29 cellular contexts compared by ENCODE assay signal in the genomic region with DNA sequence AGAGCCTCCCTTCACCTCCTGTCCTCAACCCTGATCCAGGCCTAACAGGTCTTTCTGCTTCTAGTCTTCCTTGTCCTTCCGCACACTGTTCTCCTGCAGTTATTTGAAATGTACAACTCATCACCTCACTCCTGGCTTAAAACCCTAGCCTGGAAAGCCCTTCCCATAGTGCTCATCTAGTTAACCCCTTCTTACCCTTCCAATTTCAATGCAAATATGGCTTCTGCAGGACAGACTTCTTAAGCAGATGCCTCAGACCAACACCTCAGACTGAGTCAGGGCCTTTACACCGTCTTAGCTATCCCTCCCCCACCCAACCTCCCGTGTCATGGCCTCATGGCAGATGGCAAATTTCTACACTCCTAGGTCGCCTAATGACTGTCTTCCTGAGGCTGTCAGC.
DNase-seq lines count a peak whose midpoint lies in the region; ATAC-seq and TF ChIP-seq lines count a peak whose summit lies in the region.
"Had no signal": no experiment of that assay in that cellular context is flagged by ENCODE, and none has a peak within 500 bp of the region (broad histone marks: within the 10 kb centered on the region; RNA-seq: fewer than 3 reads in every experiment).

No MANE protein-coding gene starts in this region.

- no peaks in the 10 kb centered on the region for H3K27me3 ChIP-seq in foreskin keratinocyte
- H3K27me3 ChIP-seq: ascending aorta, BE2C, sigmoid colon, suprapubic skin had no signal

- CTCF ChIA-PET in activated CD8-positive, alpha-beta T cell treated with anti-CD3 and anti-CD28 coated beads for 36 hours (lab: Charles Lee): no interaction called here
- CTCF ChIA-PET in activated CD8-positive, alpha-beta T cell treated with anti-CD3 and anti-CD28 coated beads, Interleukin-2, amount 10 ng/mL, durations not matched to agents 7 days and 5 days (lab: Charles Lee): no interaction called here
- CTCF ChIA-PET in OCI-LY7 (lab: Charles Lee; ENCODE audit: unreplicated experiment): no interaction called here

- no peaks in the 10 kb centered on the region for H3K79me2 ChIP-seq in OCI-LY7 (ENCODE audit: insufficient read depth, low read depth, low read length)

- no peaks in the 10 kb centered on the region for H3K9me2 ChIP-seq in OCI-LY7 (ENCODE audit: insufficient read depth, low read length)

- H2AFZ ChIP-seq in OCI-LY7 (ENCODE audit: low read length): no peak overlapping the region

- no peak overlapping the region for H3K27ac ChIP-seq in foreskin keratinocyte
- no peak overlapping the region for H3K27ac ChIP-seq in OCI-LY7 (ENCODE audit: low read depth, low read length, poor library complexity, severe bottlenecking)
- H3K27ac ChIP-seq: ascending aorta, RWPE1, sigmoid colon, SK-N-MC, suprapubic skin had no signal

- peaks cover 2% of the 10 kb centered on the region for H3K36me3 Mint-ChIP-seq in activated CD8-positive, alpha-beta T cell treated with anti-CD3 and anti-CD28 coated beads for 36 hours (ENCODE audit: low read depth)
- peaks cover 4% of the 10 kb centered on the region for H3K36me3 Mint-ChIP-seq in activated CD8-positive, alpha-beta T cell treated with anti-CD3 and anti-CD28 coated beads, Interleukin-2, amount 10 ng/mL, durations not matched to agents 7 days and 5 days (ENCODE audit: low read depth)

- TF ChIP-seq CTCF in activated CD8-positive, alpha-beta T cell treated with anti-CD3 and anti-CD28 coated beads for 36 hours (IDR thresholded peaks at IDR 0.05): no peak
- TF ChIP-seq CTCF in foreskin keratinocyte (conservative IDR thresholded peaks at IDR 0.05) (no peak), OCI-LY7 (conservative IDR thresholded peaks at IDR 0.05; ENCODE audit: low read length) (no peak)

- ATAC-seq in activated CD8-positive, alpha-beta T cell treated with anti-CD3 and anti-CD28 coated beads for 36 hours: peak; percentile 47
- ATAC-seq in activated CD8-positive, alpha-beta T cell treated with anti-CD3 and anti-CD28 coated beads, Interleukin-2, amount 10 ng/mL, durations not matched to agents 7 days and 5 days: no peak
- ATAC-seq in foreskin keratinocyte (peak; percentile 74), GM19467 (IDR thresholded peaks at IDR 0.05; ENCODE audit: unreplicated experiment) (no peak), HG02588 (IDR thresholded peaks at IDR 0.05; ENCODE audit: unreplicated experiment) (no peak)
- ATAC-seq: left cardiac atrium; stimulated activated naive B cell treated with anti-CD40 and anti-IgM and Interleukin-4, amounts not matched to agents 10 μg/mL and 1 μg/mL and 100 μg/mL, for 72 hours; T-helper 17 cell had no signal

- no peak overlapping the region for H3K4me3 Mint-ChIP-seq in activated CD8-positive, alpha-beta T cell treated with anti-CD3 and anti-CD28 coated beads for 36 hours
- no peak overlapping the region for H3K4me3 Mint-ChIP-seq in activated CD8-positive, alpha-beta T cell treated with anti-CD3 and anti-CD28 coated beads, Interleukin-2, amount 10 ng/mL, durations not matched to agents 7 days and 5 days
- H3K4me3 Mint-ChIP-seq: activated T-cell treated with anti-CD3 and anti-CD28 coated beads, Interleukin-2, amount 50 U/mL, for 24 hours; dendritic cell treated with granulocyte-macrophage colony-stimulating factor and Interleukin-4, amounts not matched to agents 40 ng/mL and 50 ng/mL, for 4 days; stimulated activated naive B cell treated with anti-CD40 and anti-IgM and Interleukin-4, amounts not matched to agents 10 μg/mL and 1 μg/mL and 100 μg/mL, for 72 hours; T-helper 17 cell had no signal

- 0 out of 2 replicates have a peak, but pooled peaks cover 4% of the 10 kb centered on the region for H3K9me3 ChIP-seq in OCI-LY7 (ENCODE audit: low read length)
- H3K9me3 ChIP-seq: ascending aorta, BE2C, sigmoid colon, suprapubic skin had no signal

- H3K4me2 ChIP-seq in OCI-LY7 (ENCODE audit: low read length): no peak overlapping the region

- peaks cover 5% of the 10 kb centered on the region for H3K9me3 Mint-ChIP-seq in activated CD8-positive, alpha-beta T cell treated with anti-CD3 and anti-CD28 coated beads for 36 hours
- peaks cover 8% of the 10 kb centered on the region for H3K9me3 Mint-ChIP-seq in activated CD8-positive, alpha-beta T cell treated with anti-CD3 and anti-CD28 coated beads, Interleukin-2, amount 10 ng/mL, durations not matched to agents 7 days and 5 days (ENCODE audit: insufficient read depth)

- DNase-seq in activated CD8-positive, alpha-beta T cell treated with anti-CD3 and anti-CD28 coated beads for 36 hours: no peak
- no peak for DNase-seq in activated CD8-positive, alpha-beta T cell treated with anti-CD3 and anti-CD28 coated beads, Interleukin-2, amount 10 ng/mL, durations not matched to agents 7 days and 5 days
- DNase-seq in ELR (ENCODE audit: low read depth) (peak; percentile 52), NCI-H69 (lab: John Stamatoyannopoulos, UW) (peak; percentile 6), foreskin keratinocyte (peak in 1 of 2 donors; percentile 64), OCI-LY7 (ENCODE audit: low spot score) (no peak)
- DNase-seq: activated CD4-positive, alpha-beta T cell treated with anti-CD3 and anti-CD28 coated beads, Interleukin-2, amount 50 U/mL, for 1 hour; activated naive CD4-positive, alpha-beta T cell; activated T-cell treated with anti-CD3 and anti-CD28 coated beads, Interleukin-2, amount 50 U/mL, for 24 hours; BE2C; central memory CD4-positive, alpha-beta T cell; DMS79; head of caudate nucleus; KG1; left cardiac atrium; MM.1S; NCI-H1436 treated with DMSO at 0.1 percent for 48 hours; NCI-H526; sigmoid colon; stimulated activated naive B cell treated with anti-CD40 and anti-IgM and Interleukin-4, amounts not matched to agents 10 μg/mL and 1 μg/mL and 100 μg/mL, for 72 hours; T-helper 17 cell had no signal

- H3K4me1 Mint-ChIP-seq in activated CD8-positive, alpha-beta T cell treated with anti-CD3 and anti-CD28 coated beads for 36 hours (ENCODE audit: low read depth): peaks cover 13% of the 10 kb centered on the region
- H3K4me1 Mint-ChIP-seq in activated CD8-positive, alpha-beta T cell treated with anti-CD3 and anti-CD28 coated beads, Interleukin-2, amount 10 ng/mL, durations not matched to agents 7 days and 5 days (ENCODE audit: low read depth): peaks cover 21% of the 10 kb centered on the region
- H3K4me1 Mint-ChIP-seq: stimulated activated naive B cell treated with anti-CD40 and anti-IgM and Interleukin-4, amounts not matched to agents 10 μg/mL and 1 μg/mL and 100 μg/mL, for 72 hours; T-helper 17 cell had no signal

- H3K4me1 ChIP-seq in foreskin keratinocyte: no peaks in the 10 kb centered on the region
- no peaks in the 10 kb centered on the region for H3K4me1 ChIP-seq in OCI-LY7 (ENCODE audit: insufficient read depth, low read length, poor library complexity, severe bottlenecking)
- H3K4me1 ChIP-seq: ascending aorta, BE2C, sigmoid colon, suprapubic skin had no signal

- BruUV-seq in OCI-LY7 (replicated peaks; lab: Mats Ljungman, UMichigan): no TSS peak

- H4K20me1 ChIP-seq in OCI-LY7 (ENCODE audit: insufficient read depth, low read length): no peaks in the 10 kb centered on the region

- H3K36me3 ChIP-seq in OCI-LY7 (ENCODE audit: insufficient read depth, low read length): no peaks in the 10 kb centered on the region; the same call in 1 of the 2 replicates
- H3K36me3 ChIP-seq: ascending aorta, BE2C, sigmoid colon, suprapubic skin had no signal

- no peak overlapping the region for H3K4me3 ChIP-seq in OCI-LY7 (ENCODE audit: low read depth, low read length, poor library complexity, severe bottlenecking)
- H3K4me3 ChIP-seq: ascending aorta, sigmoid colon, SK-N-MC, suprapubic skin had no signal

- intact Hi-C loops in activated CD8-positive, alpha-beta T cell treated with anti-CD3 and anti-CD28 coated beads for 36 hours (cut with micrococcal nuclease): no loop called here
- intact Hi-C loops in OCI-LY7 (cut with micrococcal nuclease; ENCODE audit: unreplicated experiment): no loop called here

- POLR2A ChIA-PET in activated CD8-positive, alpha-beta T cell treated with anti-CD3 and anti-CD28 coated beads for 36 hours (lab: Charles Lee): no interaction called here
- POLR2A ChIA-PET in activated CD8-positive, alpha-beta T cell treated with anti-CD3 and anti-CD28 coated beads, Interleukin-2, amount 10 ng/mL, durations not matched to agents 7 days and 5 days (lab: Charles Lee): no interaction called here
- POLR2A ChIA-PET in OCI-LY7 (lab: Charles Lee): no interaction called here

- H3K27ac Mint-ChIP-seq in activated CD8-positive, alpha-beta T cell treated with anti-CD3 and anti-CD28 coated beads for 36 hours: no peak overlapping the region
- no peak overlapping the region for H3K27ac Mint-ChIP-seq in activated CD8-positive, alpha-beta T cell treated with anti-CD3 and anti-CD28 coated beads, Interleukin-2, amount 10 ng/mL, durations not matched to agents 7 days and 5 days
- H3K27ac Mint-ChIP-seq: activated T-cell treated with anti-CD3 and anti-CD28 coated beads, Interleukin-2, amount 50 U/mL, for 24 hours; dendritic cell treated with granulocyte-macrophage colony-stimulating factor and Interleukin-4, amounts not matched to agents 40 ng/mL and 50 ng/mL, for 4 days; progenitor cell of endocrine pancreas; stimulated activated naive B cell treated with anti-CD40 and anti-IgM and Interleukin-4, amounts not matched to agents 10 μg/mL and 1 μg/mL and 100 μg/mL, for 72 hours; T-helper 17 cell had no signal

- no peaks in the 10 kb centered on the region for H3K27me3 Mint-ChIP-seq in activated CD8-positive, alpha-beta T cell treated with anti-CD3 and anti-CD28 coated beads for 36 hours
- no peaks in the 10 kb centered on the region for H3K27me3 Mint-ChIP-seq in activated CD8-positive, alpha-beta T cell treated with anti-CD3 and anti-CD28 coated beads, Interleukin-2, amount 10 ng/mL, durations not matched to agents 7 days and 5 days (ENCODE audit: low read depth)
- H3K27me3 Mint-ChIP-seq: progenitor cell of endocrine pancreas, T-helper 17 cell had no signal

Comparison
In these comparisons a context has a peak if more than half of its experiments do, and no peak if none do; other contexts are left out.
1. ATAC-seq: peak in activated CD8-positive, alpha-beta T cell treated with anti-CD3 and anti-CD28 coated beads for 36 hours (single experiment) and foreskin keratinocyte (single experiment); none in activated CD8-positive, alpha-beta T cell treated with anti-CD3 and anti-CD28 coated beads, Interleukin-2, amount 10 ng/mL, durations not matched to agents 7 days and 5 days (single experiment), GM19467 (single experiment) and HG02588 (single experiment).
2. DNase-seq: peak in ELR (single experiment) and NCI-H69 (single experiment); none in activated CD8-positive, alpha-beta T cell treated with anti-CD3 and anti-CD28 coated beads for 36 hours (single experiment), activated CD8-positive, alpha-beta T cell treated with anti-CD3 and anti-CD28 coated beads, Interleukin-2, amount 10 ng/mL, durations not matched to agents 7 days and 5 days (single experiment) and OCI-LY7 (single experiment).